ENCODE assay signal across 9 cellular contexts in the genomic region with DNA sequence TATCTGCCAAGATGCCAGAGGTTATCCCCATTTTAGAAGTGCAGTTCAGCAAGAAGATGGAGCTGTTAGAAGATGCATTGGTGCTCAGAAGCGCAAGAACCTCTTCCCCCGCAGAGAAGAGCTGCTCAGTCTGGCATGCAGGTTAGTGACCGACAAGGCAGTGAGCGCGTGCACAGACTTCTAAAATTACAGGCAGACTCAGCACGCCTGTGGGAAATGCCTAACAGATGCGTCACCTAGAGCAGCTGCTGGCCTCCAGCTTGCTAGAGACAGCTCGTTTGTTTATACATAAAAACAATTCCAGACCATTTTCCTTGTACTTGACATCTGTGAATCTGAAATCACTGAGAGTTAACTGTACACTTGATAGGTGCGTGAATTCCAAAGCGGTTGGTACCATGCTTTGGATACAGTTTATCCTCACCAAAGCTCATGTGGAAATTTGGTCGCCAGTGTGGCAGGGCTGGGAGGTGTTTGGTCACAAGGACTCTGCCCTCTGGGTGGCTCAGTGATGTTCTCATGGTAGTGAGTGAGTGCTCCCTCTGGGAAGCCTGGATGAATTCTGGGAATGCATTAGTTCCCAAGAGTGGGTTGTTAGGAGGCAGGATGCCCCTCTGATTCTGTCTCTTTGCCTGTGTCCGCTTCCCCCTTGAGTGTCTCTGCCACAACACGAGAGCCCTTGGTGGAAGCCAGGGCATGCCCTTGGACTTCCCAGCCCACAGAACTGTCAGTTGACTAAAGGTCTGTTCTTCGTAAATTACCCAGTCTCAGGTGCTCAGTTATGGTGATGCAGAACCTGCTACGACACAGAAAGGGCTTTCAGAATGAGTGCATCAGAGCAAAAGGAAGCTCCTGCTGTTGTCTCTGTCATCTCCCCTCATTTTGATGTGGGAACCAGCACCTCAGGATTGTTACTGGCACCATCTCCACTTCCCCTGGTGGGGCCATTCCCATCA. TPM values are rescaled to one million over a fixed set of nuclear protein-coding genes. Genes with fewer than 3 reads are reported as not detected.
A peak's percentile ranks its signal among the peaks of the same experiment; 100 is the strongest.
DNase-seq lines count a peak whose midpoint lies in the region; ATAC-seq and TF ChIP-seq lines count a peak whose summit lies in the region.
"Had no signal": no experiment of that assay in that cellular context is flagged by ENCODE, and none has a peak within 500 bp of the region (broad histone marks: within the 10 kb centered on the region; RNA-seq: fewer than 3 reads in every experiment).

No MANE protein-coding gene starts in this region.

- DNase-seq in H4 (ENCODE audit: low spot score) (peak; percentile 95), SJCRH30 (peak; percentile 95 to 97), foreskin fibroblast (peak; percentile 96 to 98), gastrocnemius medialis (peak; percentile 93 to 95), NCI-H1436 treated with DMSO at 0.1 percent for 48 hours (lab: John Stamatoyannopoulos, UW) (no peak), NCI-H2029 treated with DMSO at 0.1 percent for 48 hours (lab: John Stamatoyannopoulos, UW) (no peak)
- DNase-seq in effector memory CD4-positive, alpha-beta T cell: no peak

- H3K36me3 ChIP-seq in SJCRH30: peaks cover 39% of the 10 kb centered on the region
- H3K36me3 ChIP-seq in gastrocnemius medialis: no peaks in the 10 kb centered on the region
- H3K36me3 ChIP-seq in effector memory CD4-positive, alpha-beta T cell (ENCODE audit: control insufficient read depth, insufficient read depth, low read length): peaks cover 17% of the 10 kb centered on the region

- intact Hi-C loops in gastrocnemius medialis (cut with DNase I; ENCODE audit: low total_unique reads): loop anchor here (10.0 kb wide), 3 partner anchors 215 to 325 kb away; a partner anchor contains a TSS

- no peaks in the 10 kb centered on the region for H3K9me3 ChIP-seq in SJCRH30 (replicated peaks)
- no peaks in the 10 kb centered on the region for H3K9me3 ChIP-seq in gastrocnemius medialis
- no peaks in the 10 kb centered on the region for H3K9me3 ChIP-seq in effector memory CD4-positive, alpha-beta T cell (ENCODE audit: control insufficient read depth, low read length)

- ATAC-seq in gastrocnemius medialis (peak; percentile 93), GM21619 (IDR thresholded peaks at IDR 0.05; ENCODE audit: unreplicated experiment) (no peak)

- no peak for TF ChIP-seq CTCF in foreskin fibroblast (IDR thresholded peaks at IDR 0.05; ENCODE audit: low read depth, low read length)
- TF ChIP-seq CTCF in gastrocnemius medialis (IDR thresholded peaks at IDR 0.05 in 4 of 5, conservative IDR thresholded peaks at IDR 0.05 in 1 of 5): no peak

- H3K4me1 ChIP-seq in SJCRH30 (peaks cover 29% of the 10 kb centered on the region), gastrocnemius medialis (peaks cover 74 to 79% of the 10 kb centered on the region in 2 donors)
- peaks cover 35% of the 10 kb centered on the region for H3K4me1 ChIP-seq in effector memory CD4-positive, alpha-beta T cell (ENCODE audit: control insufficient read depth, insufficient read depth, low read length, poor library complexity, severe bottlenecking)

- H3K27me3 ChIP-seq in SJCRH30 (no peaks in the 10 kb centered on the region), gastrocnemius medialis (no peaks in the 10 kb centered on the region)
- H3K27me3 ChIP-seq in effector memory CD4-positive, alpha-beta T cell (replicated peaks; ENCODE audit: control insufficient read depth, insufficient read depth, low read length, poor library complexity, severe bottlenecking): no peaks in the 10 kb centered on the region

- H3K27ac ChIP-seq in SJCRH30 (peak overlapping the region; percentile 62), gastrocnemius medialis (peak overlapping the region; percentile 90 to 95 (median 92))
- H3K27ac ChIP-seq in effector memory CD4-positive, alpha-beta T cell (ENCODE audit: insufficient read depth, low read length, poor library complexity, severe bottlenecking): no peak overlapping the region

- peak in 1 of 2 donors; percentile 22 for TF ChIP-seq POLR2A in gastrocnemius medialis (IDR thresholded peaks at IDR 0.05)

- no peak overlapping the region for H3K4me3 ChIP-seq in SJCRH30
- peak overlapping the region in 1 of 2 donors; percentile 13 for H3K4me3 ChIP-seq in foreskin fibroblast (ENCODE audit: low read depth in 1 of 2, low read length in 2 of 2)
- no peak overlapping the region for H3K4me3 ChIP-seq in gastrocnemius medialis
- H3K4me3 ChIP-seq in effector memory CD4-positive, alpha-beta T cell (ENCODE audit: insufficient read depth, low read depth, low read length, poor library complexity, severe bottlenecking): no peak overlapping the region

- in situ Hi-C loops in gastrocnemius medialis (cut with MboI; ENCODE audit: low sequenced_read_pairs in 4 of 4): loop anchor here (5.0 to 25.0 kb wide), 5 partner anchors 175 to 328 kb away; a partner anchor contains a TSS

RNA-seq across cellular contexts. Expression of a gene that starts 24.4 kb away (rescaled TPM):
- 61.3 and 61.6 TPM in 2 replicates for total RNA-seq in H4 (2014; rRNA removed; shearing (Covaris generic))
- total RNA-seq in SJCRH30 (2014; rRNA removed; shearing (Covaris generic)): 37.8 and 40.0 TPM in 2 replicates
- total RNA-seq in gastrocnemius medialis: 10 to 100 TPM; 30.2 to 42.7 (median 37.9) TPM

RNA-seq across cellular contexts. Expression of a gene that starts 24.5 kb away (rescaled TPM):
- 15.1 and 19.7 TPM in 2 replicates for total RNA-seq in H4 (2014; rRNA removed; shearing (Covaris generic))
- total RNA-seq in SJCRH30 (2014; rRNA removed; shearing (Covaris generic)): 23.4 and 23.8 TPM in 2 replicates
- total RNA-seq in gastrocnemius medialis: 10 to 100 TPM in 3 of 4 donors, 1 to 10 TPM in 1; 9.2 to 21.6 (median 19.9) TPM

RNA-seq across cellular contexts. Expression of a gene that starts 55.9 kb away (rescaled TPM):
- not detected in 2 replicates for total RNA-seq in H4 (2014; rRNA removed; shearing (Covaris generic))
- not detected in 2 replicates for total RNA-seq in SJCRH30 (2014; rRNA removed; shearing (Covaris generic))
- not detected for total RNA-seq in gastrocnemius medialis
- total RNA-seq: activated CD8-positive, alpha-beta memory T cell treated with anti-CD3 and anti-CD28 coated beads for 36 hours had no signal

Comparison
In these comparisons a context has a peak if more than half of its experiments do, and no peak if none do; other contexts are left out.
1. DNase-seq: peak in H4 (single experiment), SJCRH30 (2 of 2), foreskin fibroblast (2 of 2) and gastrocnemius medialis (2 of 2); none in NCI-H1436 treated with DMSO at 0.1 percent for 48 hours (single experiment), effector memory CD4-positive, alpha-beta T cell (0 of 3) and NCI-H2029 treated with DMSO at 0.1 percent for 48 hours (single experiment).